8 cellular contexts compared by ENCODE assay signal in the genomic region with DNA sequence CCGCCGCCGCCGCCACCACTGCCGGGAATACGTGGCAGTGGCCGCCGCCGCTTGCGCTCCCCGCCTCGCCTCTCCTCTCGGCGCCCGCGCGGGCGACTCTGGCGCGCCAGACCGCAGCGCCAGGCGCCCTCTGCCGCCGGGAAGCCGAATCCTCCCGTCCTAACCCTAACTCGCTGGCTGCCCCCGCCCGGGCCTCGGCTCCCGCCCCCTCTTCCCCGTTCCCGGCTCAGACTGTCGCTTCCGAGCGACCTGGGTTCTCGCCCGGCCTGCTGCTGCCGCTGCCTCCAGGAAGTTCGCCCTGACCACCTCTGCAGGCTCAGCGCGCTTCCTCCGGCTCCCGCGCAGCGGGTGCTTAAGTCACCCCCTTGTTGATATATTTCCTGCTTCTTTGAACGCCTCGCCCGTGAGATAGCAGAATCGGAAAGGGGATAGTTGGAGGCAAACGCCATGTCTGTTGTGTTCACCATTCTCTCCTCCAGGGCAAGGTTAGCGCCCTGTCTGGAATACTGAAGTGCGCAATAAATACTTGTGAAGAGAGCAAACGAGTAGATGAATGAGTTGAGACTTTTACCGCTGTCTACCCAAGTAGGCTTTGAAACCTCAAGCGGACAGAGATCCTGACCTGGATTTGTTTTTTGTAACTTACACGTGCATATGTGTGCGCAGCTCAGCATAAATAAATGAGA. TPM values are rescaled to one million over a fixed set of nuclear protein-coding genes. Genes with fewer than 3 reads are reported as not detected.
DNase-seq lines count a peak whose midpoint lies in the region; ATAC-seq and TF ChIP-seq lines count a peak whose summit lies in the region.

SMCO4 (minus strand) TSS at position 100 of the 686 bp plus-strand sequence. CDS start 64,202 bp downstream, outside the sequence.

- no peaks in the 10 kb centered on the region for H3K9me3 ChIP-seq in adrenal gland (replicated peaks in 1 of 3)
- H3K9me3 ChIP-seq in left ventricle myocardium inferior (replicated peaks), result no peaks in the 10 kb centered on the region
- no peaks in the 10 kb centered on the region for H3K9me3 ChIP-seq in prostate gland
- no peaks in the 10 kb centered on the region for H3K9me3 ChIP-seq in uterus

- peak; percentile 44 for DNase-seq in NCI-H1436 treated with DMSO at 0.1 percent for 48 hours (lab: John Stamatoyannopoulos, UW)
- DNase-seq in T-helper 1 cell, result peak; percentile 31 to 77 (median 54)
- peak; percentile 82 to 89 (median 87) for DNase-seq in adrenal gland
- peak; percentile 89 for DNase-seq in left ventricle myocardium inferior
- DNase-seq in prostate gland (ENCODE audit: low spot score), result peak; percentile 72
- DNase-seq in uterus, result peak; percentile 79 to 83

- intact Hi-C loops in adrenal gland (cut with DNase I) (loop anchor here (5.0 to 10.0 kb wide), 2 partner anchors 111 to 306 kb away; no protein-coding TSS in a partner anchor), left ventricle myocardium inferior (cut with micrococcal nuclease) (loop anchor here (10.0 kb wide), 1 partner anchor 309 kb away; no protein-coding TSS in a partner anchor), prostate gland (cut with DNase I) (loop anchor here (2.0 kb wide), 1 partner anchor 309 kb away; no protein-coding TSS in a partner anchor), uterus (cut with DNase I; ENCODE audit: low total_unique reads) (no loop called here)

- H3K4me1 ChIP-seq in adrenal gland (replicated peaks in 1 of 2), result peaks cover 16 to 38% of the 10 kb centered on the region in 2 donors
- H3K4me1 ChIP-seq in left ventricle myocardium inferior, result peaks cover 52% of the 10 kb centered on the region
- H3K4me1 ChIP-seq in prostate gland (replicated peaks), result peaks cover 7% of the 10 kb centered on the region
- H3K4me1 ChIP-seq in uterus, result no peaks in the 10 kb centered on the region

- WGBS in adrenal gland, 4 donors, result 6 to 22% (median 12%) methylated on average over 16 to 59 of the region's 59 CpGs
- 3% methylated on average over 57 of the region's 59 CpGs for WGBS in prostate gland

- peak; percentile 39 to 85 (median 66) for TF ChIP-seq CTCF in adrenal gland (IDR thresholded peaks at IDR 0.05)
- TF ChIP-seq CTCF in left ventricle myocardium inferior (IDR thresholded peaks at IDR 0.05; ENCODE audit: borderline replicate concordance), result peak; percentile 86
- peak; percentile 69 to 89 (median 79) for TF ChIP-seq CTCF in prostate gland (IDR thresholded peaks at IDR 0.05)
- peak; percentile 75 to 86 (median 84) for TF ChIP-seq CTCF in uterus (IDR thresholded peaks at IDR 0.05)

- H3K27ac ChIP-seq in adrenal gland (peak within 1 kb of the TSS; percentile 62 to 93 (median 90)), left ventricle myocardium inferior (replicated peaks) (peak within 1 kb of the TSS; percentile 92), prostate gland (peak within 1 kb of the TSS; percentile 89 to 94), uterus (peak within 1 kb of the TSS; percentile 92 to 97)

- H3K36me3 ChIP-seq in adrenal gland (replicated peaks in 1 of 2) (no peaks in the 10 kb centered on the region), left ventricle myocardium inferior (no peaks in the 10 kb centered on the region), prostate gland (no peaks in the 10 kb centered on the region), uterus (no peaks in the 10 kb centered on the region)

- no peaks in the 10 kb centered on the region for H3K27me3 ChIP-seq in adrenal gland
- no peaks in the 10 kb centered on the region for H3K27me3 ChIP-seq in left ventricle myocardium inferior (ENCODE audit: low read depth)
- H3K27me3 ChIP-seq in prostate gland (replicated peaks; ENCODE audit: insufficient read depth), result no peaks in the 10 kb centered on the region
- no peaks in the 10 kb centered on the region for H3K27me3 ChIP-seq in uterus

- H3K4me3 ChIP-seq in adrenal gland (peak within 1 kb of the TSS in 3 of 4 donors; percentile 65 to 94 (median 65)), left ventricle myocardium inferior (peak within 1 kb of the TSS; percentile 94), prostate gland (peak within 1 kb of the TSS; percentile 58 to 78), uterus (peak within 1 kb of the TSS; percentile 75 to 87)

- peak; percentile 81 for ATAC-seq in HG02870 (IDR thresholded peaks at IDR 0.05; ENCODE audit: unreplicated experiment)

- TF ChIP-seq POLR2A in GM15510 (IDR thresholded peaks at IDR 0.05; ENCODE audit: borderline replicate concordance, extremely low read depth, insufficient read length), result peak; percentile 54
- TF ChIP-seq POLR2A in adrenal gland (IDR thresholded peaks at IDR 0.05), result peak; percentile 43 to 51
- TF ChIP-seq POLR2A in prostate gland (IDR thresholded peaks at IDR 0.05), result peak; percentile 25
- TF ChIP-seq POLR2A in uterus (IDR thresholded peaks at IDR 0.05), result peak in 1 of 2 donors; percentile 50

RNA-seq across cellular contexts. Expression of gene SMCO4, which starts in this region (rescaled TPM):
- total RNA-seq in adrenal gland (100 to 1,000 TPM in 2 of 8 donors, 10 to 100 TPM in 6; 23.2 to 108 (median 79.0) TPM), left ventricle myocardium inferior (57.6 TPM), prostate gland (100 to 1,000 TPM in 1 of 2 donors, 10 to 100 TPM in 1; 63.8 to 140 TPM), uterus (10 to 100 TPM in 3 of 4 donors, 1 to 10 TPM in 1; 7.2 to 30.0 (median 17.7) TPM)
- 10 to 100 TPM; 31.6 to 81.7 (median 40.9) TPM for polyA plus RNA-seq in adrenal gland

Comparison
In these comparisons a context has a peak if more than half of its experiments do, and no peak if none do; other contexts are left out.
1. Peak in every context shown above with its lines: DNase-seq, ATAC-seq, H3K4me3 ChIP-seq and H3K27ac ChIP-seq.